9 cellular contexts compared by ENCODE assay signal in genomic region chr19:42601811-42602443, GRCh38. TPM values are rescaled to one million over a fixed set of nuclear protein-coding genes. Genes with fewer than 3 reads are reported as not detected.
DNase-seq lines count a peak whose midpoint lies in the region; ATAC-seq and TF ChIP-seq lines count a peak whose summit lies in the region.
"Had no signal": no experiment of that assay in that cellular context is flagged by ENCODE, and none has a peak within 500 bp of the region (broad histone marks: within the 10 kb centered on the region; RNA-seq: fewer than 3 reads in every experiment).

No MANE protein-coding gene starts in this region.

- DNase-seq in NOMO-1 treated with DMSO at 0.1 percent for 48 hours (lab: John Stamatoyannopoulos, UW; ENCODE audit: unreplicated experiment) (peak; percentile 15), NOMO-1 treated with dmso at 0.1 percent for 144 hours (lab: John Stamatoyannopoulos, UW; ENCODE audit: unreplicated experiment) (no peak), LoVo (ENCODE audit: low spot score) (peak; percentile 30), adrenal gland (peak in 5 of 7 donors; percentile 25 to 47 (median 29)), lung microvascular endothelial cell (ENCODE audit: low read depth in 2 of 2) (peak; percentile 49 to 56), SW 1271 (lab: John Stamatoyannopoulos, UW) (no peak), retina (no peak)

- no peaks in the 10 kb centered on the region for H3K36me3 ChIP-seq in adrenal gland (replicated peaks in 1 of 2)

- H3K27me3 ChIP-seq in adrenal gland = no peaks in the 10 kb centered on the region

- no peak for TF ChIP-seq POLR2A in adrenal gland (IDR thresholded peaks at IDR 0.05)

- no peaks in the 10 kb centered on the region for H3K4me1 ChIP-seq in adrenal gland (replicated peaks in 1 of 2)

- H3K9me3 ChIP-seq in adrenal gland (replicated peaks in 1 of 3) = no peaks in the 10 kb centered on the region

- no peak for TF ChIP-seq CTCF in adrenal gland (IDR thresholded peaks at IDR 0.05)

- no peak overlapping the region for H3K27ac ChIP-seq in adrenal gland
- H3K27ac ChIP-seq: 22Rv1 had no signal

- ATAC-seq in GM21390 (IDR thresholded peaks at IDR 0.05; ENCODE audit: unreplicated experiment) = no peak

- no peak overlapping the region for H3K4me3 ChIP-seq in adrenal gland

- intact Hi-C loops in adrenal gland (cut with DNase I) = no loop called here

- WGBS in adrenal gland, 4 donors = 27 to 36% (median 34%) methylated on average over 5 of the region's 5 CpGs

RNA-seq across cellular contexts. Expression of gene CEACAM8, which starts 7.2 kb away (rescaled TPM):
- not detected for total RNA-seq in adrenal gland
- polyA plus RNA-seq in adrenal gland = not detected
- total RNA-seq in lung microvascular endothelial cell = not detected in 2 replicates

Comparison
In these comparisons a context has a peak if more than half of its experiments do, and no peak if none do; other contexts are left out.
1. DNase-seq: peak in NOMO-1 treated with DMSO at 0.1 percent for 48 hours (single experiment), LoVo (single experiment), adrenal gland (5 of 7) and lung microvascular endothelial cell (2 of 2); none in NOMO-1 treated with dmso at 0.1 percent for 144 hours (single experiment), SW 1271 (0 of 2) and retina (single experiment).